In genomic region chr12:66799548-66799947, GRCh38 we compare ENCODE assay signal across 21 cellular contexts.
"Had no signal": no experiment of that assay in that cellular context is flagged by ENCODE, and none has a peak within 500 bp of the region (broad histone marks: within the 10 kb centered on the region; RNA-seq: fewer than 3 reads in every experiment).

No MANE protein-coding gene starts in this region.

- H3K4me1 ChIP-seq: foreskin keratinocyte, heart left ventricle, right lobe of liver, testis, tibial nerve, upper lobe of right lung had no signal

- DNase-seq: dermis blood vessel endothelial cell; foreskin keratinocyte; heart left ventricle; hippocampal formation; left colon; left ventricle myocardium superior; mesenchymal stem cell; midbrain; occipital lobe; pancreas; right lobe of liver; stimulated activated CD4-positive, alpha-beta T cell treated with anti-CD3 and anti-CD28 coated beads, Interleukin-4, amount 100 ng/mL, for 1 hour; stimulated activated CD8-positive, alpha-beta memory T cell treated with anti-CD3 and anti-CD28 coated beads, Interleukin-4, amount 100 ng/mL, for 48 hours; testis; upper lobe of right lung had no signal

- H3K27ac Mint-ChIP-seq: natural killer cell treated with Interleukin-12 subunit alpha and Interleukin-12 subunit beta and Interleukin-15 and Interleukin-18, amount 100 ng/mL, for 72 hours; progenitor cell of endocrine pancreas; stimulated activated effector memory CD8-positive, alpha-beta T cell treated with anti-CD3 and anti-CD28 coated beads, Interleukin-12 subunit alpha, Interleukin-12 subunit beta, amount 100 ng/mL, for 72 hours; stimulated activated naive CD8-positive, alpha-beta T cell treated with anti-CD3 and anti-CD28 coated beads, Interleukin-15, Interleukin-2, amounts not matched to agents 100 ng/mL and 50 ng/mL, for 24 hours had no signal

- H3K27me3 ChIP-seq: pancreas, right lobe of liver, testis, tibial nerve had no signal

- H3K36me3 ChIP-seq: heart left ventricle, pancreas, right lobe of liver, tibial nerve, upper lobe of right lung had no signal

- H3K4me3 ChIP-seq: heart left ventricle, lung, pancreas, right lobe of liver, testis, tibial nerve, upper lobe of right lung had no signal

- H3K9me3 ChIP-seq: heart left ventricle, pancreas, right lobe of liver, testis, tibial nerve, upper lobe of right lung had no signal

- H3K4me3 Mint-ChIP-seq: natural killer cell treated with Interleukin-12 subunit alpha and Interleukin-12 subunit beta and Interleukin-15 and Interleukin-18, amount 100 ng/mL, for 72 hours; stimulated activated effector memory CD8-positive, alpha-beta T cell treated with anti-CD3 and anti-CD28 coated beads, Interleukin-12 subunit alpha, Interleukin-12 subunit beta, amount 100 ng/mL, for 72 hours; stimulated activated naive CD8-positive, alpha-beta T cell treated with anti-CD3 and anti-CD28 coated beads, Interleukin-15, Interleukin-2, amounts not matched to agents 100 ng/mL and 50 ng/mL, for 24 hours had no signal

- H3K27me3 Mint-ChIP-seq: stimulated activated naive CD8-positive, alpha-beta T cell treated with anti-CD3 and anti-CD28 coated beads, Interleukin-15, Interleukin-2, amounts not matched to agents 100 ng/mL and 50 ng/mL, for 24 hours had no signal

- ATAC-seq: foreskin keratinocyte; left colon; left ventricle myocardium superior; natural killer cell treated with Interleukin-12 subunit alpha and Interleukin-12 subunit beta and Interleukin-15 and Interleukin-18, amount 100 ng/mL, for 72 hours; pancreas; right lobe of liver; stimulated activated effector memory CD8-positive, alpha-beta T cell treated with anti-CD3 and anti-CD28 coated beads, Interleukin-12 subunit alpha, Interleukin-12 subunit beta, amount 100 ng/mL, for 72 hours; upper lobe of right lung had no signal

- H3K27ac ChIP-seq: foreskin keratinocyte, heart left ventricle, pancreas, right lobe of liver, testis, tibial nerve, upper lobe of right lung had no signal

- H3K9me3 Mint-ChIP-seq: natural killer cell treated with Interleukin-12 subunit alpha and Interleukin-12 subunit beta and Interleukin-15 and Interleukin-18, amount 100 ng/mL, for 72 hours; stimulated activated effector memory CD8-positive, alpha-beta T cell treated with anti-CD3 and anti-CD28 coated beads, Interleukin-12 subunit alpha, Interleukin-12 subunit beta, amount 100 ng/mL, for 72 hours; stimulated activated naive CD8-positive, alpha-beta T cell treated with anti-CD3 and anti-CD28 coated beads, Interleukin-15, Interleukin-2, amounts not matched to agents 100 ng/mL and 50 ng/mL, for 24 hours had no signal
